1 cellular context compared by ENCODE assay signal in the genomic region with DNA sequence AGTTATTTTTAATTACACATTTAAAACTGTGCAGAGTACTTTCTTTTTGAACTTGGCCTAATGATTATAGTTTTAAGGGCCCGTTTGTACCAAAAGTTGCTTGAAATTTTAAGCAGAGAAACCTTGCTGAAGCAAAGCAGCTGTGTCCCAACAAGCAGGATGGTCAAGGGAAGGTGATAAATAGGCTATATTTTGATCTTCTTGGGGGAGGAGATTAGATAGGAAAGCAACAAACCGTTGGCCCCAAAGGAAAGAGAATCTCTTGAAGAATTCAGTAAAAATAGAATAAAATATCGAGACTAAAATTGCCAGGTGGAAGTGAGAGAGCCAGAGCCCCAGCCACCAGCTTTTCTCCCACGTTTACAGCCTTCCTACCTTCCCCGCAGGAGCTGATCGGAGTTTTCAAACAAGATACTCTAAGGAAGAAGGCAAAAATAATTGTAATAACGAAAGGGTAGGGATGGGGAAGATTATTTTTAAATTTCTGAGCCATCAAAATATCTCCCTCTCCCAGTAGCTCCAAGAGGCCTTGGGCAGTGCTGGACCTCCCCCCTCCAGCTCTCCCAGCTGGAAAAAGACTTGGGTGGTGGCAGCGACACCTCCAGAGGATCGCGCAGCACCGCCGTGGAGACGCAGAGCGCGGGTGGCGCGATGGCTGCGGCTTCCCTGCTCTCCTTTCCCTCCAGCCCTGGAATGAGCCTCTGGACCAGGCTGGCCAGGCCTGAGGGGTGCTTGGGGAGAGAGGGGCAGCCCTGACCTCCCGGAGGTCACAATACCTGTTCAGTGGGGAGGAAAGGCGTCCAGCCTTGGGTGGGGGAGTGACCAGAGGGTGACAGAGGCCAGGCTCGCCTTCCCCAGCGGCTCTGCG.
TF ChIP-seq lines count a peak whose summit lies in the region.

No MANE protein-coding gene starts in this region.

TF ChIP-seq in endothelial cell of umbilical vein, 7 proteins besides CTCF, POLR2A, EP300 and RAD21:
- no peak for TF ChIP-seq JUN (IDR thresholded peaks at IDR 0.05; ENCODE audit: borderline replicate concordance, insufficient read depth, insufficient read length, low read depth)
- TF ChIP-seq EZH2 (IDR thresholded peaks at IDR 0.05; ENCODE audit: borderline replicate concordance, low read depth, low read length, severe bottlenecking) = peak; percentile 32
